Comparison of ENCODE assay signal across 16 cellular contexts in the genomic region with DNA sequence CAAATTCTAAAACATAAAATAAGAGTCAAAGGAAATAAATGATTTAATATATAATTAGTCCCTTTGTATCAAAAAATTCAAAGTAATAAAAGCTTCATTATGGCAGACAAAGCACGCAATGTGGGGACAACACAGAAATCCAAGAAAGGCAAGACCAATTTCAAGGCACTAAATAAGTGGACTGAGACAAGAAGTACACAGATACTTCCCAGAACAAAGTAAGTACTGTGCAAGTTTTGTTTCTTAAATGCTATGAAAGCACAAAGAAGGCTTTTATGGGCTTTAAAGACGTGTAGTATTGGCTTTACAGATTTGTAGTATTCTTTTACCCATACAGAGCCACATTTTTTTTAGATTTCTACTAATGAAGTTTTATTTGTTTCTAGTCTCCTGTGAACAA.
DNase-seq lines count a peak whose midpoint lies in the region; ATAC-seq and TF ChIP-seq lines count a peak whose summit lies in the region.
"Had no signal": no experiment of that assay in that cellular context is flagged by ENCODE, and none has a peak within 500 bp of the region (broad histone marks: within the 10 kb centered on the region; RNA-seq: fewer than 3 reads in every experiment).

No MANE protein-coding gene starts in this region.

- no peaks in the 10 kb centered on the region for H3F3A ChIP-seq in PC-9 (ENCODE audit: insufficient read depth, low read depth)

- no peaks in the 10 kb centered on the region for H3K27me3 ChIP-seq in PC-9 (ENCODE audit: insufficient read depth, low read depth)
- no peaks in the 10 kb centered on the region for H3K27me3 ChIP-seq in psoas muscle (ENCODE audit: insufficient read depth in 3 of 3, low read length in 2 of 3)
- no peaks in the 10 kb centered on the region for H3K27me3 ChIP-seq in tibial nerve
- H3K27me3 ChIP-seq: BLaER1 treated with 17β-estradiol and CSF1 and Interleukin-3, amounts not matched to agents 10 nM and 100 nM had no signal

- TF ChIP-seq POLR2A in tibial nerve (IDR thresholded peaks at IDR 0.05) = no peak

- H3K4me1 ChIP-seq in PC-9 (replicated peaks; ENCODE audit: insufficient read depth) (no peaks in the 10 kb centered on the region), psoas muscle (peaks cover 7% of the 10 kb centered on the region), tibial nerve (peaks cover 0 to 3% (median 0%) of the 10 kb centered on the region in 4 donors), mucosa of descending colon (ENCODE audit: low read depth) (no peaks in the 10 kb centered on the region)
- H3K4me1 ChIP-seq: BLaER1 treated with 17β-estradiol and CSF1 and Interleukin-3, amounts not matched to agents 10 nM and 100 nM had no signal

- H3K9me2 ChIP-seq in PC-9 (ENCODE audit: insufficient read depth) = peaks cover 11% of the 10 kb centered on the region; the same call in 1 of the 2 replicates

- H3K36me3 ChIP-seq in PC-9 (ENCODE audit: low read depth) (no peaks in the 10 kb centered on the region), psoas muscle (ENCODE audit: insufficient read depth in 1 of 2, low read depth in 1 of 2) (peaks cover 2 to 58% of the 10 kb centered on the region in 2 donors), tibial nerve (no peaks in the 10 kb centered on the region), mucosa of descending colon (ENCODE audit: low read depth) (no peaks in the 10 kb centered on the region)
- H3K36me3 ChIP-seq: BLaER1 treated with 17β-estradiol and CSF1 and Interleukin-3, amounts not matched to agents 10 nM and 100 nM had no signal

- TF ChIP-seq EP300 in tibial nerve (IDR thresholded peaks at IDR 0.05) = peak; percentile 27 to 49

- peak overlapping the region; percentile 41; the same call in 1 of the 2 replicates for H2AFZ ChIP-seq in PC-9
- H2AFZ ChIP-seq: GM23338 had no signal

- intact Hi-C loops in PC-9 (cut with micrococcal nuclease; ENCODE audit: unreplicated experiment) (no loop called here), psoas muscle (cut with DNase I) (loop anchor here in 1 of 2 donors (2.0 kb wide), 1 partner anchor 25 kb away; no protein-coding TSS in a partner anchor), mucosa of descending colon (cut with DNase I, micrococcal nuclease) (no loop called here)

- ATAC-seq in psoas muscle (no peak), mucosa of descending colon (no peak)
- ATAC-seq: CD8-positive, alpha-beta T cell; GM23338 had no signal

- H3K4me3 ChIP-seq in PC-9 = no peak overlapping the region
- H3K4me3 ChIP-seq in psoas muscle = no peak overlapping the region
- no peak overlapping the region for H3K4me3 ChIP-seq in tibial nerve
- H3K4me3 ChIP-seq in mucosa of descending colon = no peak overlapping the region
- H3K4me3 ChIP-seq: BLaER1 treated with 17β-estradiol and CSF1 and Interleukin-3, amounts not matched to agents 10 nM and 100 nM; GM23338 had no signal

- no peaks in the 10 kb centered on the region for H3K79me2 ChIP-seq in PC-9 (ENCODE audit: low read depth)

- H3K9me3 ChIP-seq in PC-9 (ENCODE audit: insufficient read depth, low read depth) (no peaks in the 10 kb centered on the region), psoas muscle (no peaks in the 10 kb centered on the region), tibial nerve (no peaks in the 10 kb centered on the region), mucosa of descending colon (no peaks in the 10 kb centered on the region)
- H3K9me3 ChIP-seq: BLaER1 treated with 17β-estradiol and CSF1 and Interleukin-3, amounts not matched to agents 10 nM and 100 nM had no signal

- no TSS peak for BruUV-seq in PC-9 (replicated peaks; lab: Mats Ljungman, UMichigan)

- TF ChIP-seq CTCF in PC-9 (conservative IDR thresholded peaks at IDR 0.05) (no peak), psoas muscle (IDR thresholded peaks at IDR 0.05) (no peak), tibial nerve (IDR thresholded peaks at IDR 0.05) (no peak), mucosa of descending colon (IDR thresholded peaks at IDR 0.05) (no peak)

- CTCF ChIA-PET in PC-9 (lab: Charles Lee) = no interaction called here

- POLR2A ChIA-PET in PC-9 (lab: Charles Lee; ENCODE audit: unreplicated experiment) = no interaction called here

- DNase-seq in PC-9 (no peak), epidermal melanocyte (ENCODE audit: insufficient read length, low spot score) (peak; percentile 36), psoas muscle (no peak), tibial nerve (ENCODE audit: low spot score in 2 of 2) (no peak), mucosa of descending colon (no peak), globus pallidus (ENCODE audit: low spot score) (no peak), dedifferentiated amniotic fluid mesenchymal stem cell (ENCODE audit: extremely low spot score) (no peak)
- DNase-seq: CD8-positive, alpha-beta T cell; COR-L47; DMS 273 treated with DMSO at 0.1 percent for 48 hours; DMS53; DND-41; HCEC 1CT; IMR-90 had no signal

- WGBS in psoas muscle, 3 donors = 73 to 92% (median 86%) methylated on average over 2 of the region's 2 CpGs
- WGBS in tibial nerve, 2 donors = 28 to 43% methylated on average over 2 of the region's 2 CpGs

- no peak overlapping the region for H3K4me2 ChIP-seq in PC-9
- H3K4me2 ChIP-seq: BLaER1 treated with 17β-estradiol and CSF1 and Interleukin-3, amounts not matched to agents 10 nM and 100 nM; GM23338 had no signal

- H3K27ac ChIP-seq in PC-9 (no peak overlapping the region), psoas muscle (peak overlapping the region; percentile 25), tibial nerve (peak overlapping the region in 3 of 4 donors; percentile 57 to 75 (median 58))
- H3K27ac ChIP-seq: BLaER1 treated with 17β-estradiol and CSF1 and Interleukin-3, amounts not matched to agents 10 nM and 100 nM had no signal

- no peaks in the 10 kb centered on the region for H4K20me1 ChIP-seq in PC-9 (ENCODE audit: insufficient read depth)
- H4K20me1 ChIP-seq: BLaER1 treated with 17β-estradiol and CSF1 and Interleukin-3, amounts not matched to agents 10 nM and 100 nM had no signal
